Comparison of ENCODE assay signal across 8 cellular contexts in genomic region chr19:8389891-8390616, GRCh38. TPM values are rescaled to one million over a fixed set of nuclear protein-coding genes. Genes with fewer than 3 reads are reported as not detected.
A peak's percentile ranks its signal among the peaks of the same experiment; 100 is the strongest.
DNase-seq lines count a peak whose midpoint lies in the region; ATAC-seq and TF ChIP-seq lines count a peak whose summit lies in the region.

Gene RAB11B (plus strand): TSS chr19:8390360. CDS start chr19:8390417, 57 bp downstream.

- TF ChIP-seq CTCF in GM12865 (IDR thresholded peaks at IDR 0.05; ENCODE audit: insufficient read depth, low read depth, low read length, missing control alignments) = no peak
- TF ChIP-seq CTCF in ovary (IDR thresholded peaks at IDR 0.05) = no peak
- no peak for TF ChIP-seq CTCF in thyroid gland (IDR thresholded peaks at IDR 0.05)

- 0% methylated on average over 45 to 70 of the region's 70 CpGs for WGBS in ovary, 3 donors
- WGBS in thyroid gland, 2 donors = 0% methylated on average over 29 to 49 of the region's 70 CpGs

- H3K9me3 ChIP-seq in ovary (no peaks in the 10 kb centered on the region), thyroid gland (no peaks in the 10 kb centered on the region)

- H3K27ac Mint-ChIP-seq in activated naive CD8-positive, alpha-beta T cell treated with anti-CD3 and anti-CD28 coated beads, Interleukin-2, amount 50 U/mL, for 24 hours = peak within 1 kb of the TSS; percentile 87

- peaks cover 19% of the 10 kb centered on the region for H3K4me1 ChIP-seq in ovary (ENCODE audit: insufficient read depth)
- H3K4me1 ChIP-seq in thyroid gland = peaks cover 61 to 65% of the 10 kb centered on the region in 2 donors

- intact Hi-C loops in Right ventricle myocardium inferior (cut with DNase I) (loop anchor here (1.0 kb wide), 3 partner anchors 23 to 54 kb away; partner anchors contain the start of gene HNRNPM), ovary (cut with DNase I) (no loop called here), thyroid gland (cut with DNase I) (no loop called here)

- H3K27ac ChIP-seq in ovary (peak within 1 kb of the TSS; percentile 100), thyroid gland (peak within 1 kb of the TSS; percentile 100)

- DNase-seq in GM12865 (ENCODE audit: low read depth) = peak; percentile 100
- peak; percentile 99 for DNase-seq in NCI-H1417 treated with DMSO at 0.1 percent for 48 hours (lab: John Stamatoyannopoulos, UW)
- DNase-seq in SW480 (ENCODE audit: low spot score) = peak; percentile 100
- peak; percentile 97 for DNase-seq in activated naive CD8-positive, alpha-beta T cell treated with anti-CD3 and anti-CD28 coated beads, Interleukin-2, amount 50 U/mL, for 24 hours
- peak; percentile 99 for DNase-seq in Right ventricle myocardium inferior (ENCODE audit: missing footprints)
- DNase-seq in ovary = peak; percentile 98 to 100 (median 99)
- peak; percentile 100 for DNase-seq in thyroid gland

- no peaks in the 10 kb centered on the region for H3K27me3 Mint-ChIP-seq in activated naive CD8-positive, alpha-beta T cell treated with anti-CD3 and anti-CD28 coated beads, Interleukin-2, amount 50 U/mL, for 24 hours

- H3K4me3 Mint-ChIP-seq in activated naive CD8-positive, alpha-beta T cell treated with anti-CD3 and anti-CD28 coated beads, Interleukin-2, amount 50 U/mL, for 24 hours = peak within 1 kb of the TSS; percentile 89

- ATAC-seq in HG02763 (IDR thresholded peaks at IDR 0.05; ENCODE audit: unreplicated experiment) = peak; percentile 92
- ATAC-seq in activated naive CD8-positive, alpha-beta T cell treated with anti-CD3 and anti-CD28 coated beads, Interleukin-2, amount 50 U/mL, for 24 hours = peak; percentile 97
- ATAC-seq in Right ventricle myocardium inferior = peak; percentile 93

- H3K36me3 Mint-ChIP-seq in activated naive CD8-positive, alpha-beta T cell treated with anti-CD3 and anti-CD28 coated beads, Interleukin-2, amount 50 U/mL, for 24 hours (ENCODE audit: low read depth) = peaks cover 3% of the 10 kb centered on the region

- peak; percentile 75 for TF ChIP-seq EP300 in ovary (IDR thresholded peaks at IDR 0.05)

- H3K9me3 Mint-ChIP-seq in activated naive CD8-positive, alpha-beta T cell treated with anti-CD3 and anti-CD28 coated beads, Interleukin-2, amount 50 U/mL, for 24 hours = peaks cover 9% of the 10 kb centered on the region

- no peaks in the 10 kb centered on the region for H3K36me3 ChIP-seq in ovary
- H3K36me3 ChIP-seq in thyroid gland = no peaks in the 10 kb centered on the region

- H3K27me3 ChIP-seq in ovary (no peaks in the 10 kb centered on the region), thyroid gland (no peaks in the 10 kb centered on the region)

- H3K4me3 ChIP-seq in GM12865 (ENCODE audit: low read depth, low read length) (peak within 1 kb of the TSS; percentile 79), ovary (peak within 1 kb of the TSS; percentile 91), thyroid gland (replicated peaks in 1 of 3) (peak within 1 kb of the TSS; percentile 91 to 100 (median 98))

- H3K4me1 Mint-ChIP-seq in activated naive CD8-positive, alpha-beta T cell treated with anti-CD3 and anti-CD28 coated beads, Interleukin-2, amount 50 U/mL, for 24 hours = peaks cover 36% of the 10 kb centered on the region

- TF ChIP-seq POLR2A in ovary (IDR thresholded peaks at IDR 0.05) (peak; percentile 84), thyroid gland (IDR thresholded peaks at IDR 0.05) (peak; percentile 48 to 88)

RNA-seq across cellular contexts. Expression of gene RAB11B, which starts in this region (rescaled TPM):
- total RNA-seq in Right ventricle myocardium inferior = 144 TPM
- 100 to 1,000 TPM in 5 of 7 donors, 10 to 100 TPM in 2; 29.3 to 142 (median 102) TPM for total RNA-seq in ovary
- polyA plus RNA-seq in ovary = 100 to 1,000 TPM in 1 of 2 donors, 10 to 100 TPM in 1; 20.8 to 103 TPM
- total RNA-seq in thyroid gland = 100 to 1,000 TPM in 2 of 4 donors, 10 to 100 TPM in 2; 91.2 to 137 (median 113) TPM

Comparison
In these comparisons a context has a peak if more than half of its experiments do, and no peak if none do; other contexts are left out.
1. Peak in every context shown above with its lines: DNase-seq, ATAC-seq, H3K4me3 ChIP-seq and H3K27ac ChIP-seq.